ENCODE assay signal across 24 cellular contexts in the genomic region with DNA sequence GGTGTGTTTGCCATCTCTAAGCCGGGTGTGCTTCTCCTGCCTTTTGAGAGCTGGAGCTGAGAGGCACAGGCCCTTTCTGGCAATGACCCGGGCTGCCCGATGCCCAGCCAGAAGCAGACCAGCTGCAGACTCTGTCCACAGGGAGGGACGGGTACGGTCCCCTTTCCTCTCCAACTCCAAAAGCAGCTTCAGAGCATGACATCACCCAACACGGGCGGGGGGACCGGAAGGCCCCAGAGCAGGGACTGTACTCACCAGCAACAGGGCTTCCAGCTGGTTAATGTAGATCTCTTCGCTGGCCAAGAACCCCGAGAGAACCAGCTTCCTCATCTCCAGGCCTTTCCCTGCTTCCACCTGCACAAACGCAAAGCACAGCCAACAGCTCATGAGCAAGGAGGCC.
A peak's percentile ranks its signal among the peaks of the same experiment; 100 is the strongest.
DNase-seq lines count a peak whose midpoint lies in the region; ATAC-seq and TF ChIP-seq lines count a peak whose summit lies in the region.
"Had no signal": no experiment of that assay in that cellular context is flagged by ENCODE, and none has a peak within 500 bp of the region (broad histone marks: within the 10 kb centered on the region; RNA-seq: fewer than 3 reads in every experiment).

No MANE protein-coding gene starts in this region.

- peaks cover 16 to 51% of the 10 kb centered on the region in 2 donors for H3K36me3 ChIP-seq in ascending aorta
- peaks cover 6% of the 10 kb centered on the region for H3K36me3 ChIP-seq in right atrium auricular region
- H3K36me3 ChIP-seq in thoracic aorta = peaks cover 23% of the 10 kb centered on the region

- H3K4me3 Mint-ChIP-seq in activated T-cell treated with anti-CD3 and anti-CD28 coated beads, Interleukin-2, amount 50 U/mL, for 72 hours = no peak overlapping the region

- H3K27me3 ChIP-seq in ascending aorta (no peaks in the 10 kb centered on the region), right atrium auricular region (no peaks in the 10 kb centered on the region), thoracic aorta (replicated peaks; ENCODE audit: insufficient read depth) (no peaks in the 10 kb centered on the region)
- H3K27me3 ChIP-seq: BLaER1 had no signal

- peak; percentile 67 for DNase-seq in Right ventricle myocardium superior
- DNase-seq in cardiac septum (ENCODE audit: low spot score) = no peak
- no peak for DNase-seq in ascending aorta (ENCODE audit: low spot score in 2 of 2)
- no peak for DNase-seq in right atrium auricular region (ENCODE audit: low spot score)
- DNase-seq in thoracic aorta (ENCODE audit: low spot score) = no peak
- DNase-seq in activated T-cell treated with anti-CD3 and anti-CD28 coated beads, Interleukin-2, amount 50 U/mL, for 72 hours = no peak
- no peak for DNase-seq in DMS53 treated with DMSO at 0.1 percent for 48 hours (lab: John Stamatoyannopoulos, UW; ENCODE audit: unreplicated experiment)
- DNase-seq: ACHN, Caco-2, DMS 273 treated with DMSO at 0.1 percent for 48 hours, DND-41, KG1, NCI-H1105 treated with DMSO at 0.1 percent for 48 hours, NCI-H1694 treated with DMSO at 0.1 percent for 48 hours, NCI-H2081 treated with DMSO at 0.1 percent for 48 hours, SW 1271 had no signal

- no peak overlapping the region for H3K4me3 ChIP-seq in ascending aorta
- H3K4me3 ChIP-seq in right atrium auricular region = no peak overlapping the region
- no peak overlapping the region for H3K4me3 ChIP-seq in thoracic aorta
- H3K4me3 ChIP-seq: BLaER1, GM12878 had no signal

- no peaks in the 10 kb centered on the region for H3K27me3 Mint-ChIP-seq in activated T-cell treated with anti-CD3 and anti-CD28 coated beads, Interleukin-2, amount 50 U/mL, for 72 hours (ENCODE audit: low read depth)
- H3K27me3 Mint-ChIP-seq: CD4-positive, alpha-beta memory T cell had no signal

- H3K27ac ChIP-seq in ascending aorta (peak overlapping the region; percentile 32 to 56), right atrium auricular region (peak overlapping the region; percentile 19 to 28), thoracic aorta (peak overlapping the region; percentile 34 to 51)
- H3K27ac ChIP-seq: 22Rv1, BLaER1, HL-60 had no signal

- H3K9me3 Mint-ChIP-seq in activated T-cell treated with anti-CD3 and anti-CD28 coated beads, Interleukin-2, amount 50 U/mL, for 72 hours = no peaks in the 10 kb centered on the region
- H3K9me3 Mint-ChIP-seq: CD4-positive, alpha-beta memory T cell had no signal

- no peak overlapping the region for H3K27ac Mint-ChIP-seq in activated T-cell treated with anti-CD3 and anti-CD28 coated beads, Interleukin-2, amount 50 U/mL, for 72 hours

- intact Hi-C loops in Right ventricle myocardium superior (cut with DNase I) (no loop called here), cardiac septum (cut with DNase I) (no loop called here), ascending aorta (cut with DNase I) (no loop called here)

- TF ChIP-seq CTCF in ascending aorta (IDR thresholded peaks at IDR 0.05) (no peak), right atrium auricular region (IDR thresholded peaks at IDR 0.05) (no peak), thoracic aorta (IDR thresholded peaks at IDR 0.05) (no peak)

- H3K9me3 ChIP-seq in ascending aorta = no peaks in the 10 kb centered on the region
- no peaks in the 10 kb centered on the region for H3K9me3 ChIP-seq in right atrium auricular region
- H3K9me3 ChIP-seq in thoracic aorta = no peaks in the 10 kb centered on the region
- H3K9me3 ChIP-seq: BLaER1, Caco-2 had no signal

- peaks cover 30% of the 10 kb centered on the region for H3K4me1 Mint-ChIP-seq in activated T-cell treated with anti-CD3 and anti-CD28 coated beads, Interleukin-2, amount 50 U/mL, for 72 hours (ENCODE audit: low read depth)

- H3K4me1 ChIP-seq in ascending aorta (peaks cover 9 to 29% of the 10 kb centered on the region in 2 donors), right atrium auricular region (peaks cover 0 to 59% of the 10 kb centered on the region in 2 donors), thoracic aorta (ENCODE audit: control insufficient read depth in 1 of 2, low read depth in 2 of 2) (peaks cover 32 to 44% of the 10 kb centered on the region in 2 donors)
- H3K4me1 ChIP-seq: Caco-2 had no signal

- H3K36me3 Mint-ChIP-seq in activated T-cell treated with anti-CD3 and anti-CD28 coated beads, Interleukin-2, amount 50 U/mL, for 72 hours (ENCODE audit: insufficient read depth in 2 of 2) = peaks cover 0 to 5% of the 10 kb centered on the region in 2 donors

- ATAC-seq in Right ventricle myocardium superior (ENCODE audit: poor library complexity) (peak; percentile 5), thoracic aorta (ENCODE audit: insufficient number of reproducible peaks, low FRiP score, low read depth) (peak; percentile 9), HG02642 (IDR thresholded peaks at IDR 0.05; ENCODE audit: poor library complexity, unreplicated experiment) (no peak)
- no peak for ATAC-seq in activated T-cell treated with anti-CD3 and anti-CD28 coated beads, Interleukin-2, amount 50 U/mL, for 72 hours (replicated peaks in 1 of 2)
- ATAC-seq: GM12878, HepG2, Panc1 had no signal

Comparison
In these comparisons a context has a peak if more than half of its experiments do, and no peak if none do; other contexts are left out.
1. ATAC-seq: peak in Right ventricle myocardium superior (single experiment) and thoracic aorta (single experiment); none in HG02642 (single experiment) and activated T-cell treated with anti-CD3 and anti-CD28 coated beads, Interleukin-2, amount 50 U/mL, for 72 hours (0 of 2).
2. Peak in every context shown above with its lines, with median percentiles within 50 percentile points of each other: H3K27ac ChIP-seq.